ENCODE assay signal across 8 cellular contexts in the genomic region with DNA sequence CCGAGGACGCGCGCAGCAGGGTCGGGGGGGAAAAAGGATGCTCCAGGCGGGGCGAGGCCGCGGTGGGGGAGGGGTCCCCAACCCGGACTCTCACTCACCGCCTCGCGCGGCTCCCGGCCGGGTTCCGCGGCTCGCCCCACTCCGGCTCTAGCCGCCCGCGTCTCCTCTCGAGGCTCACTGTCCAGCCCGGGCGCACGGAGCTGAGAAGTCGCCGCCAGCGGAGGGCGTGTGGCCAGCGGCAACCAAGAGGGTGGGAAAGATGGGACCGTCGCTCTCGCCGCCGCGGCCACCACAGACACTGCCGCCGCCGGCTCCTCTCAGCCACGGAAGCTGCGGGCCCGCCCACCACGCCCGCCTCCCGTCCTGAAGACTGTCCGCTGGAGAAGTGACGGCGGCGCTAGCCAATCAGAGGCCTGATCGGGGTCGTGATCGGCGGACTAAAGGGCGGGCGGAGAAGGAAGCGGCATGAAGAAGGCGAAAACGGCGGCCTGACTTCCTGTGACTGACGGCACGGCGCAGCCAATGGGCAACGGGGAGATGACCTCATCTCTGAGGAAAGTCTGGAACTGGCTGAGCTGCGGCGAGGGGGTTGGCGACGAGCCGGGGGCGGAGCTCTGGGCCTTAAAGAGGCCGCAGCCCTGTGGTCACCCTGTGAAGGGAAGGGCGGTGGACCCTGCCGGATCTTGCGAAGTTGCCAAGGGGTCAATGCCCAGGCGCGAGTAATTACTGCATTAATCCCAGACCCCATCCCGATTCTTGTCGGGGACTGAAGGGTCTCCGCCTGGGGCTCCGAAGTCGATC. TPM values are rescaled to one million over a fixed set of nuclear protein-coding genes. Genes with fewer than 3 reads are reported as not detected.
A peak's percentile ranks its signal among the peaks of the same experiment; 100 is the strongest.
DNase-seq lines count a peak whose midpoint lies in the region; ATAC-seq and TF ChIP-seq lines count a peak whose summit lies in the region.

A gene (minus strand): TSS at position 340 of the 801 bp plus-strand sequence.

- peak; percentile 68 to 98 for TF ChIP-seq POLR2A in suprapubic skin (IDR thresholded peaks at IDR 0.05)

- WGBS in suprapubic skin = no CpG with 5 or more reads among the region's 82 CpGs

- peak within 1 kb of the TSS; percentile 95 for H3K27ac Mint-ChIP-seq in activated naive CD4-positive, alpha-beta T cell treated with anti-CD3 and anti-CD28 coated beads, Interleukin-2, amount 50 U/mL, for 72 hours

- TF ChIP-seq CTCF in suprapubic skin (IDR thresholded peaks at IDR 0.05) = no peak

- H3K4me3 ChIP-seq in GM08714 (ENCODE audit: low read length) (peak within 1 kb of the TSS; percentile 83), suprapubic skin (peak within 1 kb of the TSS; percentile 100)

- peaks cover 26% of the 10 kb centered on the region for H3K4me1 ChIP-seq in suprapubic skin

- no peaks in the 10 kb centered on the region for H3K36me3 ChIP-seq in suprapubic skin

- DNase-seq in NCI-H1092 treated with DMSO at 0.1 percent for 48 hours (lab: John Stamatoyannopoulos, UW) (peak; percentile 100), SKM-1 (lab: John Stamatoyannopoulos, UW; ENCODE audit: unreplicated experiment) (peak; percentile 98), globus pallidus (ENCODE audit: low spot score) (peak; percentile 100), nucleus accumbens (lab: John Stamatoyannopoulos, UW) (peak; percentile 97 to 100 (median 100)), suprapubic skin (ENCODE audit: low spot score in 2 of 2) (peak; percentile 100)
- peak; percentile 99 to 100 for DNase-seq in activated naive CD4-positive, alpha-beta T cell treated with anti-CD3 and anti-CD28 coated beads, Interleukin-2, amount 50 U/mL, for 72 hours (ENCODE audit: low spot score in 2 of 2)

- TF ChIP-seq EP300 in suprapubic skin (IDR thresholded peaks at IDR 0.05) = no peak

- peaks cover 5 to 7% of the 10 kb centered on the region in 2 donors for H3K36me3 Mint-ChIP-seq in activated naive CD4-positive, alpha-beta T cell treated with anti-CD3 and anti-CD28 coated beads, Interleukin-2, amount 50 U/mL, for 72 hours

- no peaks in the 10 kb centered on the region for H3K9me3 Mint-ChIP-seq in activated naive CD4-positive, alpha-beta T cell treated with anti-CD3 and anti-CD28 coated beads, Interleukin-2, amount 50 U/mL, for 72 hours

- no peaks in the 10 kb centered on the region for H3K27me3 ChIP-seq in suprapubic skin

- peak within 1 kb of the TSS; percentile 91 for H3K27ac ChIP-seq in suprapubic skin

- peak; percentile 93 for ATAC-seq in HG02610 (IDR thresholded peaks at IDR 0.05; ENCODE audit: unreplicated experiment)
- peak; percentile 92 to 94 for ATAC-seq in activated naive CD4-positive, alpha-beta T cell treated with anti-CD3 and anti-CD28 coated beads, Interleukin-2, amount 50 U/mL, for 72 hours

- no peaks in the 10 kb centered on the region for H3K9me3 ChIP-seq in suprapubic skin

RNA-seq across cellular contexts. Expression of the gene that starts here (rescaled TPM):
- 10 to 100 TPM; 38.5 to 58.8 TPM for total RNA-seq in activated naive CD4-positive, alpha-beta T cell treated with anti-CD3 and anti-CD28 coated beads, Interleukin-2, amount 50 U/mL, for 72 hours
- 100 to 1,000 TPM in 1 of 4 donors, 10 to 100 TPM in 3; 81.6 to 109 (median 94.5) TPM for total RNA-seq in suprapubic skin

Comparison
In these comparisons a context has a peak if more than half of its experiments do, and no peak if none do; other contexts are left out.
1. Peak in every context shown above with its lines: DNase-seq, ATAC-seq, H3K4me3 ChIP-seq and H3K27ac ChIP-seq.